In genomic region chr1:4169991-4170390, GRCh38 we compare ENCODE assay signal across 17 cellular contexts.
A peak's percentile ranks its signal among the peaks of the same experiment; 100 is the strongest.
DNase-seq lines count a peak whose midpoint lies in the region; TF ChIP-seq lines count a peak whose summit lies in the region.
"Had no signal": no experiment of that assay in that cellular context is flagged by ENCODE, and none has a peak within 500 bp of the region (broad histone marks: within the 10 kb centered on the region; RNA-seq: fewer than 3 reads in every experiment).

No MANE protein-coding gene starts in this region.

- CTCF ChIA-PET in GM10248 (lab: Yijun Ruan, JAX), result no interaction called here

- no peak for TF ChIP-seq POLR2A in spleen (IDR thresholded peaks at IDR 0.05)

- peaks cover 0 to 69% (median 0%) of the 10 kb centered on the region in 7 donors for H3K27me3 ChIP-seq in spleen (replicated peaks in 1 of 7)
- H3K27me3 ChIP-seq: BE2C had no signal

- 80 to 90% (median 85%) methylated on average over 6 of the region's 6 CpGs for WGBS in spleen, 5 donors

- no peak overlapping the region for H3K4me3 ChIP-seq in spleen
- H3K4me3 ChIP-seq: GM23248, HAP-1 had no signal

- DNase-seq in GM10248 (ENCODE audit: extremely low spot score) (peak; percentile 5), ecto neural progenitor cell (ENCODE audit: low spot score) (peak; percentile 34), mesenteric fat pad (ENCODE audit: low spot score) (peak; percentile 80), spleen (peak; percentile 23), NCI-H1105 treated with DMSO at 0.1 percent for 48 hours (lab: John Stamatoyannopoulos, UW) (no peak), HuH-7 (ENCODE audit: low spot score) (no peak)
- DNase-seq in activated CD8-positive, alpha-beta memory T cell treated with anti-CD3 and anti-CD28 coated beads, Interleukin-2, amount 50 U/mL, for 48 hours, result no peak
- DNase-seq: ACHN; BE2C; C1 segment of cervical spinal cord; CD4-positive, CD25-positive, alpha-beta regulatory T cell; CD8-positive, alpha-beta memory T cell; COR-L47; GM23248; IMR-90 had no signal

- intact Hi-C loops in spleen (cut with DNase I; ENCODE audit: low total_unique reads), result no loop called here

- no peaks in the 10 kb centered on the region for H3K9me3 ChIP-seq in spleen
- H3K9me3 ChIP-seq: BE2C, HAP-1 had no signal

- POLR2A ChIA-PET in GM10248 (lab: Yijun Ruan, JAX), result no interaction called here

- no peak overlapping the region for H3K27ac ChIP-seq in spleen
- H3K27ac ChIP-seq: GM23248, HL-60 had no signal

- no peak for TF ChIP-seq CTCF in GM10248 (IDR thresholded peaks at IDR 0.05; ENCODE audit: control extremely low read depth, extremely low read depth, low read depth, missing control alignments)
- no peak for TF ChIP-seq CTCF in spleen (IDR thresholded peaks at IDR 0.05 in 8 of 11, conservative IDR thresholded peaks at IDR 0.05 in 3 of 11)

- H3K4me1 ChIP-seq in spleen, result no peaks in the 10 kb centered on the region
- H3K4me1 ChIP-seq: BE2C, HAP-1 had no signal

- H3K36me3 ChIP-seq in spleen, result no peaks in the 10 kb centered on the region
- H3K36me3 ChIP-seq: BE2C, HAP-1 had no signal

Comparison
In these comparisons a context has a peak if more than half of its experiments do, and no peak if none do; other contexts are left out.
1. DNase-seq: peak in GM10248 (single experiment), ecto neural progenitor cell (single experiment), mesenteric fat pad (single experiment) and spleen (single experiment); none in NCI-H1105 treated with DMSO at 0.1 percent for 48 hours (single experiment), activated CD8-positive, alpha-beta memory T cell treated with anti-CD3 and anti-CD28 coated beads, Interleukin-2, amount 50 U/mL, for 48 hours (single experiment) and HuH-7 (single experiment).